In genomic region chr6:142960098-142960497, GRCh38 we compare ENCODE assay signal across 1 cellular context.
TF ChIP-seq lines count a peak whose summit lies in the region.

No MANE protein-coding gene starts in this region.

TF ChIP-seq in GM23338, 12 proteins besides CTCF, POLR2A, EP300 and RAD21 (continued from another document):
- no peak for TF ChIP-seq ZNF462 (CRISPR knock-in tag; IDR thresholded peaks at IDR 0.05)
- no peak for TF ChIP-seq STAT1 (IDR thresholded peaks at IDR 0.05; ENCODE audit: unreplicated experiment)
- TF ChIP-seq, protein P1, sequence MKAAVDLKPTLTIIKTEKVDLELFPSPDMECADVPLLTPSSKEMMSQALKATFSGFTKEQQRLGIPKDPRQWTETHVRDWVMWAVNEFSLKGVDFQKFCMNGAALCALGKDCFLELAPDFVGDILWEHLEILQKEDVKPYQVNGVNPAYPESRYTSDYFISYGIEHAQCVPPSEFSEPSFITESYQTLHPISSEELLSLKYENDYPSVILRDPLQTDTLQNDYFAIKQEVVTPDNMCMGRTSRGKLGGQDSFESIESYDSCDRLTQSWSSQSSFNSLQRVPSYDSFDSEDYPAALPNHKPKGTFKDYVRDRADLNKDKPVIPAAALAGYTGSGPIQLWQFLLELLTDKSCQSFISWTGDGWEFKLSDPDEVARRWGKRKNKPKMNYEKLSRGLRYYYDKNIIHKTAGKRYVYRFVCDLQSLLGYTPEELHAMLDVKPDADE (IDR thresholded peaks at IDR 0.05): no peak
- no peak for TF ChIP-seq CREB1 (CRISPR knock-in tag; IDR thresholded peaks at IDR 0.05; ENCODE audit: low read depth)
- no peak for TF ChIP-seq EZH2 (IDR thresholded peaks at IDR 0.05; ENCODE audit: low read depth, unreplicated experiment)
- TF ChIP-seq, protein P2, sequence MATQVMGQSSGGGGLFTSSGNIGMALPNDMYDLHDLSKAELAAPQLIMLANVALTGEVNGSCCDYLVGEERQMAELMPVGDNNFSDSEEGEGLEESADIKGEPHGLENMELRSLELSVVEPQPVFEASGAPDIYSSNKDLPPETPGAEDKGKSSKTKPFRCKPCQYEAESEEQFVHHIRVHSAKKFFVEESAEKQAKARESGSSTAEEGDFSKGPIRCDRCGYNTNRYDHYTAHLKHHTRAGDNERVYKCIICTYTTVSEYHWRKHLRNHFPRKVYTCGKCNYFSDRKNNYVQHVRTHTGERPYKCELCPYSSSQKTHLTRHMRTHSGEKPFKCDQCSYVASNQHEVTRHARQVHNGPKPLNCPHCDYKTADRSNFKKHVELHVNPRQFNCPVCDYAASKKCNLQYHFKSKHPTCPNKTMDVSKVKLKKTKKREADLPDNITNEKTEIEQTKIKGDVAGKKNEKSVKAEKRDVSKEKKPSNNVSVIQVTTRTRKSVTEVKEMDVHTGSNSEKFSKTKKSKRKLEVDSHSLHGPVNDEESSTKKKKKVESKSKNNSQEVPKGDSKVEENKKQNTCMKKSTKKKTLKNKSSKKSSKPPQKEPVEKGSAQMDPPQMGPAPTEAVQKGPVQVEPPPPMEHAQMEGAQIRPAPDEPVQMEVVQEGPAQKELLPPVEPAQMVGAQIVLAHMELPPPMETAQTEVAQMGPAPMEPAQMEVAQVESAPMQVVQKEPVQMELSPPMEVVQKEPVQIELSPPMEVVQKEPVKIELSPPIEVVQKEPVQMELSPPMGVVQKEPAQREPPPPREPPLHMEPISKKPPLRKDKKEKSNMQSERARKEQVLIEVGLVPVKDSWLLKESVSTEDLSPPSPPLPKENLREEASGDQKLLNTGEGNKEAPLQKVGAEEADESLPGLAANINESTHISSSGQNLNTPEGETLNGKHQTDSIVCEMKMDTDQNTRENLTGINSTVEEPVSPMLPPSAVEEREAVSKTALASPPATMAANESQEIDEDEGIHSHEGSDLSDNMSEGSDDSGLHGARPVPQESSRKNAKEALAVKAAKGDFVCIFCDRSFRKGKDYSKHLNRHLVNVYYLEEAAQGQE (IDR thresholded peaks at IDR 0.05; ENCODE audit: unreplicated experiment): no peak
- no peak for TF ChIP-seq NANOG (IDR thresholded peaks at IDR 0.05; ENCODE audit: borderline replicate concordance)
- TF ChIP-seq ZNF114 (CRISPR knock-in tag; IDR thresholded peaks at IDR 0.05): no peak
- TF ChIP-seq POLR2AphosphoS5 (IDR thresholded peaks at IDR 0.05; ENCODE audit: low read depth): no peak
- TF ChIP-seq ZNF331 (CRISPR knock-in tag; IDR thresholded peaks at IDR 0.05; ENCODE audit: low read depth): no peak
- TF ChIP-seq JUNB (IDR thresholded peaks at IDR 0.05; ENCODE audit: unreplicated experiment): no peak
